Comparison of ENCODE assay signal across 2 cellular contexts in genomic region chr20:50281831-50282591, GRCh38.
TF ChIP-seq lines count a peak whose summit lies in the region.

No MANE protein-coding gene starts in this region.

TF ChIP-seq in HCT116, 20 proteins besides CTCF, POLR2A, EP300 and RAD21:
- TF ChIP-seq, protein P1, sequence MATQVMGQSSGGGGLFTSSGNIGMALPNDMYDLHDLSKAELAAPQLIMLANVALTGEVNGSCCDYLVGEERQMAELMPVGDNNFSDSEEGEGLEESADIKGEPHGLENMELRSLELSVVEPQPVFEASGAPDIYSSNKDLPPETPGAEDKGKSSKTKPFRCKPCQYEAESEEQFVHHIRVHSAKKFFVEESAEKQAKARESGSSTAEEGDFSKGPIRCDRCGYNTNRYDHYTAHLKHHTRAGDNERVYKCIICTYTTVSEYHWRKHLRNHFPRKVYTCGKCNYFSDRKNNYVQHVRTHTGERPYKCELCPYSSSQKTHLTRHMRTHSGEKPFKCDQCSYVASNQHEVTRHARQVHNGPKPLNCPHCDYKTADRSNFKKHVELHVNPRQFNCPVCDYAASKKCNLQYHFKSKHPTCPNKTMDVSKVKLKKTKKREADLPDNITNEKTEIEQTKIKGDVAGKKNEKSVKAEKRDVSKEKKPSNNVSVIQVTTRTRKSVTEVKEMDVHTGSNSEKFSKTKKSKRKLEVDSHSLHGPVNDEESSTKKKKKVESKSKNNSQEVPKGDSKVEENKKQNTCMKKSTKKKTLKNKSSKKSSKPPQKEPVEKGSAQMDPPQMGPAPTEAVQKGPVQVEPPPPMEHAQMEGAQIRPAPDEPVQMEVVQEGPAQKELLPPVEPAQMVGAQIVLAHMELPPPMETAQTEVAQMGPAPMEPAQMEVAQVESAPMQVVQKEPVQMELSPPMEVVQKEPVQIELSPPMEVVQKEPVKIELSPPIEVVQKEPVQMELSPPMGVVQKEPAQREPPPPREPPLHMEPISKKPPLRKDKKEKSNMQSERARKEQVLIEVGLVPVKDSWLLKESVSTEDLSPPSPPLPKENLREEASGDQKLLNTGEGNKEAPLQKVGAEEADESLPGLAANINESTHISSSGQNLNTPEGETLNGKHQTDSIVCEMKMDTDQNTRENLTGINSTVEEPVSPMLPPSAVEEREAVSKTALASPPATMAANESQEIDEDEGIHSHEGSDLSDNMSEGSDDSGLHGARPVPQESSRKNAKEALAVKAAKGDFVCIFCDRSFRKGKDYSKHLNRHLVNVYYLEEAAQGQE (IDR thresholded peaks at IDR 0.05; ENCODE audit: low read depth) = no peak
- no peak for TF ChIP-seq CEBPB (IDR thresholded peaks at IDR 0.05; ENCODE audit: low read depth)

TF ChIP-seq in K562, 482 proteins besides CTCF, POLR2A, EP300 and RAD21 (continued from another document):
- TF ChIP-seq, protein P2, sequence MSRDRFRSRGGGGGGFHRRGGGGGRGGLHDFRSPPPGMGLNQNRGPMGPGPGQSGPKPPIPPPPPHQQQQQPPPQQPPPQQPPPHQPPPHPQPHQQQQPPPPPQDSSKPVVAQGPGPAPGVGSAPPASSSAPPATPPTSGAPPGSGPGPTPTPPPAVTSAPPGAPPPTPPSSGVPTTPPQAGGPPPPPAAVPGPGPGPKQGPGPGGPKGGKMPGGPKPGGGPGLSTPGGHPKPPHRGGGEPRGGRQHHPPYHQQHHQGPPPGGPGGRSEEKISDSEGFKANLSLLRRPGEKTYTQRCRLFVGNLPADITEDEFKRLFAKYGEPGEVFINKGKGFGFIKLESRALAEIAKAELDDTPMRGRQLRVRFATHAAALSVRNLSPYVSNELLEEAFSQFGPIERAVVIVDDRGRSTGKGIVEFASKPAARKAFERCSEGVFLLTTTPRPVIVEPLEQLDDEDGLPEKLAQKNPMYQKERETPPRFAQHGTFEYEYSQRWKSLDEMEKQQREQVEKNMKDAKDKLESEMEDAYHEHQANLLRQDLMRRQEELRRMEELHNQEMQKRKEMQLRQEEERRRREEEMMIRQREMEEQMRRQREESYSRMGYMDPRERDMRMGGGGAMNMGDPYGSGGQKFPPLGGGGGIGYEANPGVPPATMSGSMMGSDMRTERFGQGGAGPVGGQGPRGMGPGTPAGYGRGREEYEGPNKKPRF (IDR thresholded peaks at IDR 0.05; ENCODE audit: low read depth, low read length) = no peak
- TF ChIP-seq HNRNPL (IDR thresholded peaks at IDR 0.05; ENCODE audit: low read depth, low read length) = no peak
- TF ChIP-seq RREB1 (CRISPR knock-in tag; IDR thresholded peaks at IDR 0.05) = no peak
- no peak for TF ChIP-seq SMARCC2 (IDR thresholded peaks at IDR 0.05; ENCODE audit: low read depth)
- no peak for TF ChIP-seq ZBTB2 (IDR thresholded peaks at IDR 0.05)
- peak; percentile 33; the same call in 1 of the 2 replicates for TF ChIP-seq ETV1 (tag; conservative IDR thresholded peaks at IDR 0.05; ENCODE audit: low read depth)
- no peak for TF ChIP-seq GMEB1 (CRISPR knock-in tag; IDR thresholded peaks at IDR 0.05)
- TF ChIP-seq, protein P3, sequence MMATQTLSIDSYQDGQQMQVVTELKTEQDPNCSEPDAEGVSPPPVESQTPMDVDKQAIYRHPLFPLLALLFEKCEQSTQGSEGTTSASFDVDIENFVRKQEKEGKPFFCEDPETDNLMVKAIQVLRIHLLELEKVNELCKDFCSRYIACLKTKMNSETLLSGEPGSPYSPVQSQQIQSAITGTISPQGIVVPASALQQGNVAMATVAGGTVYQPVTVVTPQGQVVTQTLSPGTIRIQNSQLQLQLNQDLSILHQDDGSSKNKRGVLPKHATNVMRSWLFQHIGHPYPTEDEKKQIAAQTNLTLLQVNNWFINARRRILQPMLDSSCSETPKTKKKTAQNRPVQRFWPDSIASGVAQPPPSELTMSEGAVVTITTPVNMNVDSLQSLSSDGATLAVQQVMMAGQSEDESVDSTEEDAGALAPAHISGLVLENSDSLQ (IDR thresholded peaks at IDR 0.05) = peak; percentile 22; the same call in 1 of the 2 replicates
- peak; percentile 8 for TF ChIP-seq GTF3C2 (IDR thresholded peaks at IDR 0.05; ENCODE audit: borderline replicate concordance, extremely low read depth, insufficient read length)
- TF ChIP-seq, protein P4, sequence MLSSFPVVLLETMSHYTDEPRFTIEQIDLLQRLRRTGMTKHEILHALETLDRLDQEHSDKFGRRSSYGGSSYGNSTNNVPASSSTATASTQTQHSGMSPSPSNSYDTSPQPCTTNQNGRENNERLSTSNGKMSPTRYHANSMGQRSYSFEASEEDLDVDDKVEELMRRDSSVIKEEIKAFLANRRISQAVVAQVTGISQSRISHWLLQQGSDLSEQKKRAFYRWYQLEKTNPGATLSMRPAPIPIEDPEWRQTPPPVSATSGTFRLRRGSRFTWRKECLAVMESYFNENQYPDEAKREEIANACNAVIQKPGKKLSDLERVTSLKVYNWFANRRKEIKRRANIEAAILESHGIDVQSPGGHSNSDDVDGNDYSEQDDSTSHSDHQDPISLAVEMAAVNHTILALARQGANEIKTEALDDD (IDR thresholded peaks at IDR 0.05) = no peak
- TF ChIP-seq ESRRA (IDR thresholded peaks at IDR 0.05; ENCODE audit: borderline replicate concordance, low read depth) = peak; percentile 85; the same call in 1 of the 2 replicates
- no peak for TF ChIP-seq NFE2L1 (tag; IDR thresholded peaks at IDR 0.05; ENCODE audit: borderline replicate concordance, low read depth)
- no peak for TF ChIP-seq ZNF354B (CRISPR knock-in tag; IDR thresholded peaks at IDR 0.05)
- 0 out of 4 replicates have a peak, but pooled peaks of 1 of the 2 experiments have one; percentile 5 for TF ChIP-seq FOXA3 (CRISPR knock-in tag; conservative IDR thresholded peaks at IDR 0.05 in 1 of 2, IDR thresholded peaks at IDR 0.05 in 1 of 2)
- TF ChIP-seq ZNF764 (CRISPR knock-in tag; IDR thresholded peaks at IDR 0.05; ENCODE audit: low read depth) = 0 out of 2 replicates have a peak, but pooled peaks have one; percentile 68
- peak; percentile 82 for TF ChIP-seq ZFP36 (IDR thresholded peaks at IDR 0.05; ENCODE audit: low read depth, low read length, partially characterized antibody)
- peak; percentile 27; the same call in 1 of the 2 replicates for TF ChIP-seq SMC3 (conservative IDR thresholded peaks at IDR 0.05; ENCODE audit: insufficient read depth, low read depth, low read length)
- 0 out of 2 replicates have a peak, but pooled peaks have one; percentile 17 for TF ChIP-seq KLF16 (IDR thresholded peaks at IDR 0.05)
- TF ChIP-seq EGR1 (conservative IDR thresholded peaks at IDR 0.05) = 0 out of 2 replicates have a peak, but pooled peaks have one; percentile 8
- TF ChIP-seq ZBTB7A (IDR thresholded peaks at IDR 0.05; ENCODE audit: borderline replicate concordance, control insufficient read depth, low read depth, low read length) = peak; percentile 55; the same call in 1 of the 2 replicates
- 0 out of 2 replicates have a peak, but pooled peaks have one; percentile 22 for TF ChIP-seq MTA3 (IDR thresholded peaks at IDR 0.05; ENCODE audit: borderline replicate concordance)
- peak; percentile 19 for TF ChIP-seq MEIS2 (IDR thresholded peaks at IDR 0.05; ENCODE audit: partially characterized antibody)
- TF ChIP-seq, protein P5, sequence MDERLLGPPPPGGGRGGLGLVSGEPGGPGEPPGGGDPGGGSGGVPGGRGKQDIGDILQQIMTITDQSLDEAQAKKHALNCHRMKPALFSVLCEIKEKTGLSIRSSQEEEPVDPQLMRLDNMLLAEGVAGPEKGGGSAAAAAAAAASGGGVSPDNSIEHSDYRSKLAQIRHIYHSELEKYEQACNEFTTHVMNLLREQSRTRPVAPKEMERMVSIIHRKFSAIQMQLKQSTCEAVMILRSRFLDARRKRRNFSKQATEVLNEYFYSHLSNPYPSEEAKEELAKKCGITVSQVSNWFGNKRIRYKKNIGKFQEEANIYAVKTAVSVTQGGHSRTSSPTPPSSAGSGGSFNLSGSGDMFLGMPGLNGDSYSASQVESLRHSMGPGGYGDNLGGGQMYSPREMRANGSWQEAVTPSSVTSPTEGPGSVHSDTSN (CRISPR knock-in tag; IDR thresholded peaks at IDR 0.05; ENCODE audit: low read depth) = no peak
- TF ChIP-seq, protein P5 (tag; conservative IDR thresholded peaks at IDR 0.05; ENCODE audit: low read depth) = 0 out of 2 replicates have a peak, but pooled peaks have one; percentile 18
- no peak for TF ChIP-seq ZNF695 (CRISPR knock-in tag; IDR thresholded peaks at IDR 0.05)
